Comparison of ENCODE assay signal across 35 cellular contexts in the genomic region with DNA sequence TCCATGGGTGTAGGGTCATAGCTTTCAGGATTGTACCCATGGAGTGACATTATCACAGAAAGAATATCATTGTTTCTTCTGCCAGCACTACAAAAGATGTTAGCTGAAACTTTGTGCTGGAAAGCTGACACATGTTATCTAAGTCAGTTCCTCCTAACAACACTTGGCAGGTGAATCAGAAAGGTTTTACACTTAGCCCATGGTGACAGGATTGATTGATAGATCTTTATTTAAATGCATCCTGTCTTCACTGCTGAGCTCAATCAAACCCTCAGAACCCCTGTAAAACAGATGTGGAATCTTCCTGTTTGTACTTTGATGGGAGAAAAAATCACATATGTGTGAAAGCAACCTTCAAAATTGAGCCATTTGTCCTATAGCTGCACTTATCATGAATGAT.
"Had no signal": no experiment of that assay in that cellular context is flagged by ENCODE, and none has a peak within 500 bp of the region (broad histone marks: within the 10 kb centered on the region; RNA-seq: fewer than 3 reads in every experiment).

No MANE protein-coding gene starts in this region.

- H3K4me2 ChIP-seq: KMS-11 had no signal

- H3K4me3 ChIP-seq: MG63 had no signal

- H3K9me3 ChIP-seq: MG63 had no signal

- H3K36me3 ChIP-seq: MG63 had no signal

- DNase-seq: Karpas-422, Kasumi-1, MG63, MM.1S, MV-4-11, NCI-H1048, NCI-H1092, NCI-H1092 treated with DMSO at 0.1 percent for 48 hours, NCI-H1105, NCI-H1105 treated with DMSO at 0.1 percent for 48 hours, NCI-H1417, NCI-H1417 treated with DMSO at 0.1 percent for 48 hours, NCI-H1436, NCI-H1436 treated with DMSO at 0.1 percent for 48 hours, NCI-H146, NCI-H1694, NCI-H1694 treated with DMSO at 0.1 percent for 48 hours, NCI-H187, NCI-H187 treated with DMSO at 0.1 percent for 48 hours, NCI-H1930, NCI-H2029, NCI-H2029 treated with DMSO at 0.1 percent for 48 hours, NCI-H2081, NCI-H2081 treated with DMSO at 0.1 percent for 48 hours, NCI-H2107, NCI-H2171, NCI-H2171 treated with DMSO at 0.1 percent for 48 hours, NCI-H2227 treated with DMSO at 0.1 percent for 48 hours, NCI-H226, NCI-H345, NCI-H446, NCI-H446 treated with DMSO at 0.1 percent for 48 hours, NCI-H510A, NCI-H510A treated with DMSO at 0.1 percent for 48 hours had no signal

- H3K27ac ChIP-seq: KMS-11 had no signal

- H3K9ac ChIP-seq: KMS-11 had no signal

- H3K27me3 ChIP-seq: MG63 had no signal
